Comparison of ENCODE assay signal across 8 cellular contexts in genomic region chr15:92714071-92714456, GRCh38. TPM values are rescaled to one million over a fixed set of nuclear protein-coding genes. Genes with fewer than 3 reads are reported as not detected.
DNase-seq lines count a peak whose midpoint lies in the region; ATAC-seq and TF ChIP-seq lines count a peak whose summit lies in the region.

No MANE protein-coding gene starts in this region.

- 1% methylated on average over 15 to 16 of the region's 16 CpGs for WGBS in GM23248 (ENCODE audit: low coverage in 1 of 2, low lambda C conversion rate in 2 of 2, missing lambda C conversion rate in 2 of 2), 2 experiments
- WGBS in right lobe of liver (ENCODE audit: insufficient coverage, low coverage, low lambda C conversion rate, missing lambda C conversion rate) = no CpG with 5 or more reads among the region's 16 CpGs
- 1% methylated on average over 15 to 16 of the region's 16 CpGs for WGBS in testis, 2 donors

- H3K9ac ChIP-seq in GM23248 = peak overlapping the region; percentile 69
- H3K9ac ChIP-seq in duodenal mucosa (ENCODE audit: low read depth in 1 of 2, low read length in 2 of 2) = peak overlapping the region; percentile 15 to 59

- peak overlapping the region; percentile 87 for H3K4me2 ChIP-seq in GM23248 (ENCODE audit: unreplicated experiment)

- in situ Hi-C loops in GM23248 (cut with MboI) = loop anchor here (25.0 kb wide), 1 partner anchor 327 kb away; the partner anchor contains the start of gene ST8SIA2

- H2AFZ ChIP-seq in GM23248 = peak overlapping the region; percentile 79

- TF ChIP-seq CTCF in right lobe of liver (IDR thresholded peaks at IDR 0.05) (no peak), testis (IDR thresholded peaks at IDR 0.05) (no peak)

- intact Hi-C loops in right lobe of liver (cut with DNase I) = no loop called here
- intact Hi-C loops in testis (cut with DNase I; ENCODE audit: low total_unique reads) = loop anchor here (10.0 kb wide), 1 partner anchor 189 kb away; no protein-coding TSS in a partner anchor

- H3K9me3 ChIP-seq in GM23248 (ENCODE audit: low read depth) = no peaks in the 10 kb centered on the region
- no peaks in the 10 kb centered on the region for H3K9me3 ChIP-seq in duodenal mucosa (ENCODE audit: control insufficient read depth in 1 of 2, low read length in 2 of 2)
- no peaks in the 10 kb centered on the region for H3K9me3 ChIP-seq in right lobe of liver
- no peaks in the 10 kb centered on the region for H3K9me3 ChIP-seq in testis

- H3K4me1 ChIP-seq in GM23248 (ENCODE audit: insufficient read depth) (no peaks in the 10 kb centered on the region), duodenal mucosa (ENCODE audit: control insufficient read depth in 1 of 2, insufficient read depth in 2 of 2, low read length in 2 of 2) (peaks cover 0 to 11% of the 10 kb centered on the region in 2 donors), right lobe of liver (peaks cover 0 to 7% (median 0%) of the 10 kb centered on the region in 4 donors), testis (peaks cover 8% of the 10 kb centered on the region)

- ATAC-seq in right lobe of liver = peak; percentile 42 to 57 (median 53)

- no peak overlapping the region for H3K27ac ChIP-seq in GM23248
- H3K27ac ChIP-seq in duodenal mucosa (ENCODE audit: low read depth, low read length) = peak overlapping the region; percentile 62
- peak overlapping the region in 2 of 3 donors; percentile 22 to 56 for H3K27ac ChIP-seq in right lobe of liver
- H3K27ac ChIP-seq in testis = peak overlapping the region; percentile 84 to 94

- TF ChIP-seq POLR2A in right lobe of liver (IDR thresholded peaks at IDR 0.05) (no peak), testis (IDR thresholded peaks at IDR 0.05) (no peak)

- H3K4me3 ChIP-seq in GM23248 (peak overlapping the region; percentile 76), duodenal mucosa (ENCODE audit: low read depth in 1 of 2, low read length in 2 of 2) (peak overlapping the region; percentile 68), right lobe of liver (peak overlapping the region; percentile 40 to 54 (median 52)), testis (peak overlapping the region; percentile 55 to 67)

- no peaks in the 10 kb centered on the region for H3K9me2 ChIP-seq in GM23248 (ENCODE audit: insufficient read depth)

- no peaks in the 10 kb centered on the region for H3K79me2 ChIP-seq in GM23248 (ENCODE audit: insufficient read depth)

- no peaks in the 10 kb centered on the region for H3F3A ChIP-seq in GM23248 (ENCODE audit: insufficient read depth)

- H3K36me3 ChIP-seq in GM23248 (ENCODE audit: low read depth) (no peaks in the 10 kb centered on the region), duodenal mucosa (ENCODE audit: control insufficient read depth in 1 of 2, insufficient read depth in 2 of 2, low read length in 2 of 2) (no peaks in the 10 kb centered on the region), right lobe of liver (no peaks in the 10 kb centered on the region), testis (ENCODE audit: low read depth, missing control alignments) (no peaks in the 10 kb centered on the region)

- DNase-seq in GM03348 (ENCODE audit: low spot score) (peak; percentile 50), GM23248 (peak; percentile 66), NCI-H774 (lab: John Stamatoyannopoulos, UW) (peak; percentile 28), right lobe of liver (no peak), testis (peak; percentile 45), OCI-M1 (lab: John Stamatoyannopoulos, UW) (no peak), SIG-M5 treated with dmso at 0.1 percent for 504 hours (lab: John Stamatoyannopoulos, UW; ENCODE audit: unreplicated experiment) (no peak)

- H3K27me3 ChIP-seq in GM23248 (replicated peaks; ENCODE audit: insufficient read depth) = no peaks in the 10 kb centered on the region
- no peaks in the 10 kb centered on the region for H3K27me3 ChIP-seq in duodenal mucosa (ENCODE audit: control insufficient read depth in 1 of 2, insufficient read depth in 2 of 2, low read length in 2 of 2)
- no peaks in the 10 kb centered on the region for H3K27me3 ChIP-seq in right lobe of liver
- H3K27me3 ChIP-seq in testis = no peaks in the 10 kb centered on the region

- no peaks in the 10 kb centered on the region for H4K20me1 ChIP-seq in GM23248 (ENCODE audit: insufficient read depth)

RNA-seq across cellular contexts. Expression of gene FAM174B, which starts 58.5 kb away (rescaled TPM):
- 1.9 and 4.4 TPM in 2 replicates for total RNA-seq in GM23248 (2014; rRNA removed; shearing (Covaris generic))
- polyA plus RNA-seq in GM23248 (2016; fragmentation: Nextera tagmentation; extraction: Ambion mirVana) = 1.8 and 3.1 TPM in 2 replicates
- 10 to 100 TPM in 1 of 6 experiments, 1 to 10 TPM in 5; 2.0 to 11.9 (median 4.7) TPM for total RNA-seq in right lobe of liver
- total RNA-seq in testis = 10 to 100 TPM; 15.7 to 18.6 TPM
- 18.7 TPM for polyA plus RNA-seq in testis (ENCODE audit: insufficient read depth, low read depth, low replicate concordance)

Comparison
In these comparisons a context has a peak if more than half of its experiments do, and no peak if none do; other contexts are left out.
1. DNase-seq: peak in GM03348 (single experiment), GM23248 (single experiment), NCI-H774 (single experiment) and testis (single experiment); none in right lobe of liver (0 of 3), OCI-M1 (single experiment) and SIG-M5 treated with dmso at 0.1 percent for 504 hours (single experiment).
2. Peak in every context shown above with its lines, with median percentiles within 50 percentile points of each other: H3K4me3 ChIP-seq.